In the genomic region with DNA sequence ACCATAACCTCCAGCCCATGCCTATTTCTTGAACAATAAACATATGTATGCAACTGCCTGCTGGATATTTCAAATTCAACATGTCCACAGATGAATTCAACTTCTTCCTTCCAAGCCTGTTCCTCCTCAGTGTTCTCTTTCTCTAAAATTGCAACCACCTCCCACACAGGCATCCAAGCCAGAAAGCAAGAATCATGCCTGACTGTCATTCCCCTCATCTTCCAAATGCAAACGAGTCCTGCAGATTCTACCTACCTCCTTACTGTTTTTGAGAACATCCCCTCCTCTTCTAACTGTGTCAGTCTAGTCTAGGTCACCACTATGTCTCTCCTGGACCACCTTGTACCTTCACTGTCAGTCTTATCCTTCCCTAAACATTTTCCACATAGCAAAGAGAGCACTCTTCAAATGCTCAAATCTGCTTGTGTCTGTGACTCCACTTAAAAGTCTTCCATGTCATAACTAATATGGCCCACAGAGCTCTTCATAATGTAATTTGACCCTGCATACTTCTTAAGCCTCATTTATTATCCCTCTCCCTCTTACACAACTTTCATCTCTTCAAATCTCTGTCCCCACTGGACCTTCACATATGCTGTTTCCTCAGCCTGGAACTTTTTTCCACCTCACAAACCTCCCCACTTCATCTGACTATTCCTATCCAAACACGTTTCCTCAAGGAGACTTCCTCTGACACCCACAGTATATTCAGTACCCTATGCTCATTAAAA, we compare ENCODE assay signal across 13 cellular contexts. TPM values are rescaled to one million over a fixed set of nuclear protein-coding genes. Genes with fewer than 3 reads are reported as not detected.
DNase-seq lines count a peak whose midpoint lies in the region; TF ChIP-seq lines count a peak whose summit lies in the region.
"Had no signal": no experiment of that assay in that cellular context is flagged by ENCODE, and none has a peak within 500 bp of the region (broad histone marks: within the 10 kb centered on the region; RNA-seq: fewer than 3 reads in every experiment).

No MANE protein-coding gene starts in this region.

- H3K4me1 ChIP-seq in GM23248 (ENCODE audit: insufficient read depth) (peaks cover 22% of the 10 kb centered on the region), spleen (peaks cover 0 to 3% (median 0%) of the 10 kb centered on the region in 6 donors)

- no peak for TF ChIP-seq CTCF in spleen (IDR thresholded peaks at IDR 0.05 in 8 of 11, conservative IDR thresholded peaks at IDR 0.05 in 3 of 11)

- no peak for DNase-seq in GM23248
- DNase-seq in SK-N-DZ (ENCODE audit: low spot score) = peak; percentile 5
- DNase-seq in fibroblast of gingiva (ENCODE audit: low read depth) = peak; percentile 26
- DNase-seq in superior temporal gyrus (ENCODE audit: extremely low spot score) = peak; percentile 59
- no peak for DNase-seq in hepatic stellate cell (ENCODE audit: low spot score)
- no peak for DNase-seq in spleen
- DNase-seq in activated T-cell treated with anti-CD3 and anti-CD28 coated beads, Interleukin-2, amount 50 U/mL, for 48 hours = no peak
- DNase-seq: AML-193; COR-L47; KBM-7; NCI-H226; NK-92 treated with Interleukin-12 subunit alpha and Interleukin-12 subunit beta, amount 100 ng/mL, for 24 hours; SHP77 had no signal

- H3K4me3 ChIP-seq in GM23248 (no peak overlapping the region), spleen (no peak overlapping the region)

- no peak overlapping the region for H3K4me2 ChIP-seq in GM23248 (ENCODE audit: unreplicated experiment)

- in situ Hi-C loops in GM23248 (cut with MboI) = no loop called here

- H2AFZ ChIP-seq in GM23248 = 0 out of 2 replicates have a peak overlapping the region, but pooled peaks have one; percentile 27

- no peaks in the 10 kb centered on the region for H3K27me3 ChIP-seq in GM23248 (replicated peaks; ENCODE audit: insufficient read depth)
- no peaks in the 10 kb centered on the region for H3K27me3 ChIP-seq in spleen (replicated peaks in 1 of 7)

- H3K27ac ChIP-seq in GM23248 (no peak overlapping the region), spleen (no peak overlapping the region)

- TF ChIP-seq POLR2A in spleen (IDR thresholded peaks at IDR 0.05) = no peak

- H3F3A ChIP-seq in GM23248 (ENCODE audit: insufficient read depth) = peaks cover 21% of the 10 kb centered on the region

- H3K36me3 ChIP-seq in GM23248 (ENCODE audit: low read depth) = no peaks in the 10 kb centered on the region
- no peaks in the 10 kb centered on the region for H3K36me3 ChIP-seq in spleen

- H3K9me3 ChIP-seq in GM23248 (ENCODE audit: low read depth) (no peaks in the 10 kb centered on the region), spleen (no peaks in the 10 kb centered on the region)

- no peaks in the 10 kb centered on the region for H4K20me1 ChIP-seq in GM23248 (ENCODE audit: insufficient read depth)

- WGBS in GM23248 (ENCODE audit: low coverage in 1 of 2, low lambda C conversion rate in 2 of 2, missing lambda C conversion rate in 2 of 2), 2 experiments = 56 to 66% methylated on average over 2 of the region's 2 CpGs
- WGBS in spleen, 5 donors = 38 to 72% (median 53%) methylated on average over 2 of the region's 2 CpGs

- H3K79me2 ChIP-seq in GM23248 (ENCODE audit: insufficient read depth) = no peaks in the 10 kb centered on the region

- no peak overlapping the region for H3K9ac ChIP-seq in GM23248

- no peaks in the 10 kb centered on the region for H3K9me2 ChIP-seq in GM23248 (ENCODE audit: insufficient read depth)

- intact Hi-C loops in spleen (cut with DNase I; ENCODE audit: low total_unique reads) = no loop called here

RNA-seq across cellular contexts. Expression of gene MAPK10, which starts 25.7 kb away (rescaled TPM):
- total RNA-seq in GM23248 (2014; rRNA removed; shearing (Covaris generic)) = 0.89 and 1.3 TPM in 2 replicates
- 0.73 and 1.1 TPM in 2 replicates for polyA plus RNA-seq in GM23248 (2016; fragmentation: Nextera tagmentation; extraction: Ambion mirVana)
- 33.4 and 42.9 TPM in 2 replicates for polyA plus RNA-seq in SK-N-DZ (2014; cell fraction: cytosol; rRNA removed)
- polyA plus RNA-seq in SK-N-DZ (2014; cell fraction: nucleus; rRNA removed) = 39.9 and 52.2 TPM in 2 replicates
- total RNA-seq in spleen = 10 to 100 TPM in 6 of 7 donors, 1 to 10 TPM in 1; 7.3 to 40.6 (median 18.4) TPM
- polyA plus RNA-seq in spleen = 1 to 10 TPM; 3.0 to 4.3 (median 3.2) TPM

Comparison
In these comparisons a context has a peak if more than half of its experiments do, and no peak if none do; other contexts are left out.
1. DNase-seq: peak in SK-N-DZ (single experiment), fibroblast of gingiva (single experiment) and superior temporal gyrus (single experiment); none in GM23248 (single experiment), hepatic stellate cell (single experiment), spleen (single experiment) and activated T-cell treated with anti-CD3 and anti-CD28 coated beads, Interleukin-2, amount 50 U/mL, for 48 hours (0 of 2).